1 cellular context compared by ENCODE assay signal in genomic region chr19:36573020-36573947, GRCh38.
A peak's percentile ranks its signal among the peaks of the same experiment; 100 is the strongest.
TF ChIP-seq lines count a peak whose summit lies in the region.

ZNF529 (minus strand) TSS chr19:36573292; CDS start chr19:36572346, 946 bp downstream.

TF ChIP-seq in HepG2, 621 proteins besides CTCF, POLR2A, EP300 and RAD21 (continued from another document and continues in another):
- no peak for TF ChIP-seq ZNF160 (CRISPR knock-in tag; IDR thresholded peaks at IDR 0.05)
- TF ChIP-seq ATF1 (CRISPR knock-in tag; IDR thresholded peaks at IDR 0.05), result no peak; the same call in 1 of the 2 replicates
- TF ChIP-seq ZNF660 (CRISPR knock-in tag; IDR thresholded peaks at IDR 0.05; ENCODE audit: borderline replicate concordance, low read depth), result no peak
- TF ChIP-seq ZNF672 (CRISPR knock-in tag; IDR thresholded peaks at IDR 0.05), result no peak
- no peak for TF ChIP-seq ZSCAN25 (CRISPR knock-in tag; IDR thresholded peaks at IDR 0.05)
- TF ChIP-seq NCOA1 (CRISPR knock-in tag; IDR thresholded peaks at IDR 0.05), result peak; percentile 91; the same call in 1 of the 2 replicates
- TF ChIP-seq SAP130 (CRISPR knock-in tag; IDR thresholded peaks at IDR 0.05; ENCODE audit: low read depth), result peak; percentile 98
- TF ChIP-seq PITX1 (CRISPR knock-in tag; IDR thresholded peaks at IDR 0.05), result peak; percentile 89
- TF ChIP-seq ZBTB25 (CRISPR knock-in tag; IDR thresholded peaks at IDR 0.05), result peak; percentile 85; the same call in 1 of the 2 replicates
- TF ChIP-seq HNF4G (IDR thresholded peaks at IDR 0.05; ENCODE audit: borderline replicate concordance, low read depth, low read length), result 0 out of 2 replicates have a peak, but pooled peaks have one; percentile 9
- peak; percentile 47; the same call in 1 of the 2 replicates for TF ChIP-seq HNF4G (CRISPR knock-in tag; IDR thresholded peaks at IDR 0.05; ENCODE audit: borderline replicate concordance, low read depth)
- peak; percentile 69; the same call in 1 of the 2 replicates for TF ChIP-seq ZNF441 (CRISPR knock-in tag; IDR thresholded peaks at IDR 0.05; ENCODE audit: borderline replicate concordance)
- TF ChIP-seq ZNF326 (CRISPR knock-in tag; IDR thresholded peaks at IDR 0.05; ENCODE audit: borderline replicate concordance), result no peak
- no peak for TF ChIP-seq ZNF790 (CRISPR knock-in tag; IDR thresholded peaks at IDR 0.05; ENCODE audit: borderline replicate concordance)
- TF ChIP-seq MED8 (CRISPR knock-in tag; IDR thresholded peaks at IDR 0.05; ENCODE audit: insufficient replicate concordance), result peak; percentile 30
- TF ChIP-seq ZNF484 (CRISPR knock-in tag; IDR thresholded peaks at IDR 0.05; ENCODE audit: borderline replicate concordance, low read depth), result no peak
- no peak; the same call in 1 of the 2 replicates for TF ChIP-seq CHCHD3 (CRISPR knock-in tag; IDR thresholded peaks at IDR 0.05)
- TF ChIP-seq ZNF724P (CRISPR knock-in tag; IDR thresholded peaks at IDR 0.05; ENCODE audit: borderline replicate concordance), result peak; percentile 47; the same call in 1 of the 2 replicates
- TF ChIP-seq SRY (CRISPR knock-in tag; IDR thresholded peaks at IDR 0.05), result peak; percentile 50; the same call in 1 of the 2 replicates
- TF ChIP-seq DMTF1 (CRISPR knock-in tag; IDR thresholded peaks at IDR 0.05), result no peak
- TF ChIP-seq HDAC2 (CRISPR knock-in tag; IDR thresholded peaks at IDR 0.05), result peak; percentile 71; the same call in 1 of the 2 replicates
- peak; percentile 94 for TF ChIP-seq ZFP91 (CRISPR knock-in tag; IDR thresholded peaks at IDR 0.05; ENCODE audit: borderline replicate concordance)
- TF ChIP-seq ZNF136 (CRISPR knock-in tag; IDR thresholded peaks at IDR 0.05; ENCODE audit: low read depth), result no peak; the same call in 1 of the 2 replicates
- no peak for TF ChIP-seq DPF2 (CRISPR knock-in tag; IDR thresholded peaks at IDR 0.05; ENCODE audit: borderline replicate concordance, low read depth)
- TF ChIP-seq NR2F1 (CRISPR knock-in tag; IDR thresholded peaks at IDR 0.05), result peak in 1 of 2 experiments; percentile 19; a peak in 1 of 4 replicates
- no peak for TF ChIP-seq DNMT1 (CRISPR knock-in tag; IDR thresholded peaks at IDR 0.05)
- TF ChIP-seq AGO2 (optimal IDR thresholded peaks at IDR 0.05; ENCODE audit: low read depth, low read length), result peak; percentile 85
- TF ChIP-seq FOXJ3 (CRISPR knock-in tag; IDR thresholded peaks at IDR 0.05; ENCODE audit: borderline replicate concordance), result peak; percentile 69; the same call in 1 of the 2 replicates
- no peak; the same call in 1 of the 2 replicates for TF ChIP-seq POLR2AphosphoS2 (IDR thresholded peaks at IDR 0.05; ENCODE audit: low read depth, low read length)
- TF ChIP-seq SRF (IDR thresholded peaks at IDR 0.05; ENCODE audit: low read depth, low read length), result no peak
- no peak for TF ChIP-seq ZNF850 (CRISPR knock-in tag; conservative IDR thresholded peaks at IDR 0.05)
- no peak for TF ChIP-seq PRPF4 (IDR thresholded peaks at IDR 0.05; ENCODE audit: low read depth, low read length, poor library complexity, severe bottlenecking)
- TF ChIP-seq ZNF777 (CRISPR knock-in tag; IDR thresholded peaks at IDR 0.05), result no peak
- TF ChIP-seq ZNF24 (IDR thresholded peaks at IDR 0.05), result no peak
- no peak for TF ChIP-seq ZFP41 (CRISPR knock-in tag; IDR thresholded peaks at IDR 0.05; ENCODE audit: borderline replicate concordance)
- no peak for TF ChIP-seq REL (CRISPR knock-in tag; conservative IDR thresholded peaks at IDR 0.05)
- TF ChIP-seq AKNA (CRISPR knock-in tag; IDR thresholded peaks at IDR 0.05; ENCODE audit: borderline replicate concordance), result no peak
- TF ChIP-seq TEAD2 (CRISPR knock-in tag; IDR thresholded peaks at IDR 0.05), result no peak
- TF ChIP-seq TCF12 (IDR thresholded peaks at IDR 0.05), result no peak
- no peak for TF ChIP-seq TCF12 (CRISPR knock-in tag; IDR thresholded peaks at IDR 0.05)
- peak; percentile 67; the same call in 1 of the 2 replicates for TF ChIP-seq ZBED4 (CRISPR knock-in tag; IDR thresholded peaks at IDR 0.05; ENCODE audit: borderline replicate concordance)
- TF ChIP-seq YY1 (IDR thresholded peaks at IDR 0.05; ENCODE audit: insufficient read depth, insufficient replicate concordance, low read depth, low read length), result peak; percentile 49
- TF ChIP-seq IRF1 (CRISPR knock-in tag; IDR thresholded peaks at IDR 0.05; ENCODE audit: low read depth), result no peak
- peak; percentile 54; the same call in 1 of the 2 replicates for TF ChIP-seq ZNF788 (CRISPR knock-in tag; IDR thresholded peaks at IDR 0.05; ENCODE audit: borderline replicate concordance)
- TF ChIP-seq REPIN1 (CRISPR knock-in tag; IDR thresholded peaks at IDR 0.05; ENCODE audit: borderline replicate concordance, low read depth), result peak; percentile 74; the same call in 1 of the 2 replicates
- TF ChIP-seq ZNF234 (CRISPR knock-in tag; conservative IDR thresholded peaks at IDR 0.05), result no peak; the same call in 1 of the 2 replicates
- no peak for TF ChIP-seq ETS1 (CRISPR knock-in tag; IDR thresholded peaks at IDR 0.05)
- TF ChIP-seq ZBTB44 (CRISPR knock-in tag; IDR thresholded peaks at IDR 0.05), result no peak
- TF ChIP-seq GATAD2A (CRISPR knock-in tag; IDR thresholded peaks at IDR 0.05), result no peak; the same call in 1 of the 2 replicates
- TF ChIP-seq NR2F2 (IDR thresholded peaks at IDR 0.05; ENCODE audit: borderline replicate concordance, low read depth), result peak; percentile 44; the same call in 1 of the 2 replicates
